In the genomic region with DNA sequence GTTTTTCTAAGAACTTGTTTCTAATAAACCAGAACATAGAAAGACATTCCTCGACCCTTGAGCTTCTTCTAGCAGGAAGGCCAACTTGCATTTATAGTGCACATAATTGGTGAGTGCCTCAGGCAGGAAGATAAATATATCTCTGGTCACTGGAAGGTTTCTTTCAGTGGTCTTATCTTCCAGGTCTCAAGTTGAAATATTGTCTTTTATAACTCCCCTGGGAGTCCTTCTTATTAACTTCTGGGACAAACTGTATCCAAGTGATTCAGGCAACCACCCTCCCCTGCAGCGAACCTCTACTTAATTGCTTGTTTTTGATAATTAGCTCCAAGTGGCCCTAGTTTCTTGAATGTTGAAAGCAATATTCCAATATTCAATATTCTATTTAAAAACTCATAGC, we compare ENCODE assay signal across 27 cellular contexts.
"Had no signal": no experiment of that assay in that cellular context is flagged by ENCODE, and none has a peak within 500 bp of the region (broad histone marks: within the 10 kb centered on the region; RNA-seq: fewer than 3 reads in every experiment).

No MANE protein-coding gene starts in this region.

- H3K4me3 Mint-ChIP-seq: immature natural killer cell; naive thymus-derived CD4-positive, alpha-beta T cell; stimulated activated naive B cell treated with anti-CD40 and anti-IgM and Interleukin-4, amounts not matched to agents 10 μg/mL and 1 μg/mL and 100 μg/mL, for 72 hours had no signal

- H3K9me3 ChIP-seq: left ventricle myocardium inferior, mucosa of descending colon, pancreas, prostate gland, stomach, testis, thyroid gland, transverse colon, upper lobe of left lung had no signal

- H3K36me3 ChIP-seq: left ventricle myocardium inferior, pancreas, prostate gland, stomach, thyroid gland, transverse colon, upper lobe of left lung had no signal

- DNase-seq: hypothalamus; immature natural killer cell; islet precursor cell; left ventricle myocardium inferior; mesendoderm; midbrain; mucosa of descending colon; naive thymus-derived CD4-positive, alpha-beta T cell; nucleus accumbens; pancreas; posterior cingulate gyrus; retina; right cardiac atrium; stimulated activated CD4-positive, alpha-beta T cell treated with anti-CD3 and anti-CD28 coated beads, Interleukin-12 subunit alpha, Interleukin-12 subunit beta, amount 100 ng/mL, for 4 hours; stimulated activated CD4-positive, alpha-beta T cell treated with anti-CD3 and anti-CD28 coated beads, Interleukin-15, amount 100 ng/mL, for 24 hours; stimulated activated CD4-positive, alpha-beta T cell treated with anti-CD3 and anti-CD28 coated beads, Interleukin-2, amount 100 ng/mL, for 24 hours; stimulated activated CD4-positive, alpha-beta T cell treated with anti-CD3 and anti-CD28 coated beads, Interleukin-4, amount 100 ng/mL, for 1 hour; stimulated activated naive B cell treated with anti-CD40 and anti-IgM and Interleukin-4, amounts not matched to agents 10 μg/mL and 1 μg/mL and 100 μg/mL, for 72 hours; stimulated activated naive CD8-positive, alpha-beta T cell treated with anti-CD3 and anti-CD28 coated beads, Interleukin-15, Interleukin-2, amounts not matched to agents 100 U/mL and 50 U/mL, for 24 hours; stomach; testis; thyroid gland; transverse colon; upper lobe of left lung had no signal

- H3K27ac Mint-ChIP-seq: immature natural killer cell; naive thymus-derived CD4-positive, alpha-beta T cell; stimulated activated naive B cell treated with anti-CD40 and anti-IgM and Interleukin-4, amounts not matched to agents 10 μg/mL and 1 μg/mL and 100 μg/mL, for 72 hours had no signal

- H3K4me1 Mint-ChIP-seq: immature natural killer cell; naive thymus-derived CD4-positive, alpha-beta T cell; stimulated activated naive B cell treated with anti-CD40 and anti-IgM and Interleukin-4, amounts not matched to agents 10 μg/mL and 1 μg/mL and 100 μg/mL, for 72 hours had no signal

- H3K36me3 Mint-ChIP-seq: immature natural killer cell; naive thymus-derived CD4-positive, alpha-beta T cell; stimulated activated naive B cell treated with anti-CD40 and anti-IgM and Interleukin-4, amounts not matched to agents 10 μg/mL and 1 μg/mL and 100 μg/mL, for 72 hours had no signal

- H3K27me3 ChIP-seq: pancreas, stomach, testis, thyroid gland, transverse colon, upper lobe of left lung had no signal

- H3K4me3 ChIP-seq: left ventricle myocardium inferior, lung, mucosa of descending colon, pancreas, prostate gland, skin epidermis, stomach, testis, thyroid gland, transverse colon, upper lobe of left lung had no signal

- H3K4me1 ChIP-seq: left ventricle myocardium inferior, pancreas, prostate gland, stomach, testis, thyroid gland, transverse colon, upper lobe of left lung had no signal

- H3K9me3 Mint-ChIP-seq: stimulated activated naive B cell treated with anti-CD40 and anti-IgM and Interleukin-4, amounts not matched to agents 10 μg/mL and 1 μg/mL and 100 μg/mL, for 72 hours had no signal

- H3K27me3 Mint-ChIP-seq: naive thymus-derived CD4-positive, alpha-beta T cell; stimulated activated naive B cell treated with anti-CD40 and anti-IgM and Interleukin-4, amounts not matched to agents 10 μg/mL and 1 μg/mL and 100 μg/mL, for 72 hours had no signal

- H3K27ac ChIP-seq: left ventricle myocardium inferior, pancreas, prostate gland, skin epidermis, stomach, testis, thyroid gland, transverse colon, upper lobe of left lung had no signal
